In genomic region chr10:115030483-115031200, GRCh38 we compare ENCODE assay signal across 2 cellular contexts.
TF ChIP-seq lines count a peak whose summit lies in the region.

No MANE protein-coding gene starts in this region.

TF ChIP-seq in K562, 482 proteins besides CTCF, POLR2A, EP300 and RAD21:
- peak in 1 of 2 experiments; percentile 30; a peak in 1 of 4 replicates for TF ChIP-seq RCOR1 (IDR thresholded peaks at IDR 0.05; ENCODE audit: borderline replicate concordance in 1 of 2, low read depth in 2 of 2, low read length in 2 of 2)
- TF ChIP-seq HBP1 (CRISPR knock-in tag; IDR thresholded peaks at IDR 0.05): no peak
- peak; percentile 49; the same call in 1 of the 2 replicates for TF ChIP-seq TEAD4 (IDR thresholded peaks at IDR 0.05; ENCODE audit: low read length)
- TF ChIP-seq TEAD4 (CRISPR knock-in tag; IDR thresholded peaks at IDR 0.05; ENCODE audit: borderline replicate concordance): no peak
- TF ChIP-seq FOXJ2 (tag; IDR thresholded peaks at IDR 0.05): peak; percentile 41; the same call in 1 of the 2 replicates
- peak; percentile 27; the same call in 1 of the 2 replicates for TF ChIP-seq ESRRA (IDR thresholded peaks at IDR 0.05; ENCODE audit: borderline replicate concordance, low read depth)
- peak; percentile 53 for TF ChIP-seq TAL1 (IDR thresholded peaks at IDR 0.05)
- no peak for TF ChIP-seq ZNF778 (CRISPR knock-in tag; IDR thresholded peaks at IDR 0.05)
- TF ChIP-seq CBFA2T3 (IDR thresholded peaks at IDR 0.05): peak; percentile 51

TF ChIP-seq in HepG2, 621 proteins besides CTCF, POLR2A, EP300 and RAD21:
- TF ChIP-seq TFDP1 (CRISPR knock-in tag; IDR thresholded peaks at IDR 0.05; ENCODE audit: borderline replicate concordance) (no peak), THAP9 (CRISPR knock-in tag; IDR thresholded peaks at IDR 0.05; ENCODE audit: borderline replicate concordance) (no peak)
